ENCODE assay signal across 14 cellular contexts in genomic region chr10:7457478-7458316, GRCh38. TPM values are rescaled to one million over a fixed set of nuclear protein-coding genes. Genes with fewer than 3 reads are reported as not detected.
DNase-seq lines count a peak whose midpoint lies in the region; ATAC-seq and TF ChIP-seq lines count a peak whose summit lies in the region.
"Had no signal": no experiment of that assay in that cellular context is flagged by ENCODE, and none has a peak within 500 bp of the region (broad histone marks: within the 10 kb centered on the region; RNA-seq: fewer than 3 reads in every experiment).

No MANE protein-coding gene starts in this region.

- H3K9me2 ChIP-seq in GM23248 (ENCODE audit: insufficient read depth) = no peaks in the 10 kb centered on the region

- no peak overlapping the region for H2AFZ ChIP-seq in GM23248

- H3K4me3 Mint-ChIP-seq in activated CD4-positive, alpha-beta T cell treated with anti-CD3 and anti-CD28 coated beads, Interleukin-2, amount 10 ng/mL, durations not matched to agents 7 days and 5 days = no peak overlapping the region
- H3K4me3 Mint-ChIP-seq: HFFc6 had no signal

- no peaks in the 10 kb centered on the region for H3K4me1 ChIP-seq in GM23248 (ENCODE audit: insufficient read depth)

- peaks cover 4% of the 10 kb centered on the region for H3K27me3 Mint-ChIP-seq in activated CD4-positive, alpha-beta T cell treated with anti-CD3 and anti-CD28 coated beads, Interleukin-2, amount 10 ng/mL, durations not matched to agents 7 days and 5 days

- no peaks in the 10 kb centered on the region for H3K36me3 ChIP-seq in GM23248 (ENCODE audit: low read depth)

- H3F3A ChIP-seq in GM23248 (ENCODE audit: insufficient read depth) = no peaks in the 10 kb centered on the region

- ATAC-seq in GM18870 (IDR thresholded peaks at IDR 0.05; ENCODE audit: unreplicated experiment) (peak; percentile 76), HG03520 (IDR thresholded peaks at IDR 0.05; ENCODE audit: unreplicated experiment) (peak; percentile 73), omental fat pad (ENCODE audit: low FRiP score) (no peak)
- ATAC-seq: SK-N-SH treated with all-trans-retinoic acid at 6 μM for 48 hours had no signal

- no peaks in the 10 kb centered on the region for H3K9me3 ChIP-seq in GM23248 (ENCODE audit: low read depth)

- no peak overlapping the region for H3K27ac Mint-ChIP-seq in activated CD4-positive, alpha-beta T cell treated with anti-CD3 and anti-CD28 coated beads, Interleukin-2, amount 10 ng/mL, durations not matched to agents 7 days and 5 days
- H3K27ac Mint-ChIP-seq: HFFc6 had no signal

- in situ Hi-C loops in GM23248 (cut with MboI) = no loop called here

- no peaks in the 10 kb centered on the region for H3K79me2 ChIP-seq in GM23248 (ENCODE audit: insufficient read depth)

- H3K36me3 Mint-ChIP-seq in activated CD4-positive, alpha-beta T cell treated with anti-CD3 and anti-CD28 coated beads, Interleukin-2, amount 10 ng/mL, durations not matched to agents 7 days and 5 days (ENCODE audit: low read depth) = no peaks in the 10 kb centered on the region

- POLR2A ChIA-PET in activated CD4-positive, alpha-beta T cell treated with anti-CD3 and anti-CD28 coated beads, Interleukin-2, amount 10 ng/mL, durations not matched to agents 7 days and 5 days (lab: Charles Lee) = no interaction called here

- CTCF ChIA-PET in activated CD4-positive, alpha-beta T cell treated with anti-CD3 and anti-CD28 coated beads, Interleukin-2, amount 10 ng/mL, durations not matched to agents 7 days and 5 days (lab: Charles Lee) = interaction anchor here (0.6 kb wide), 1 partner anchor 1012 kb away, joined by 5 read pairs; no protein-coding TSS in a partner anchor

- H3K27ac ChIP-seq in GM23248 = no peak overlapping the region
- H3K27ac ChIP-seq in layer of hippocampus (ENCODE audit: low read depth, low read length) = peak overlapping the region; percentile 27

- H3K27me3 ChIP-seq in GM23248 (replicated peaks; ENCODE audit: insufficient read depth) (no peaks in the 10 kb centered on the region), layer of hippocampus (ENCODE audit: control insufficient read depth, insufficient read depth, low read length) (no peaks in the 10 kb centered on the region)

- H3K4me1 Mint-ChIP-seq in activated CD4-positive, alpha-beta T cell treated with anti-CD3 and anti-CD28 coated beads, Interleukin-2, amount 10 ng/mL, durations not matched to agents 7 days and 5 days = peaks cover 3% of the 10 kb centered on the region

- WGBS in GM23248 (ENCODE audit: low coverage in 1 of 2, low lambda C conversion rate in 2 of 2, missing lambda C conversion rate in 2 of 2), 2 experiments = 59 to 65% methylated on average over 14 of the region's 14 CpGs

- DNase-seq in GM23248 = peak; percentile 11
- DNase-seq in cerebellar cortex (ENCODE audit: low spot score) = no peak
- no peak for DNase-seq in omental fat pad (ENCODE audit: low spot score)
- no peak for DNase-seq in activated CD4-positive, alpha-beta T cell treated with anti-CD3 and anti-CD28 coated beads, Interleukin-2, amount 10 ng/mL, durations not matched to agents 7 days and 5 days
- DNase-seq in NCI-H128 (lab: John Stamatoyannopoulos, UW; ENCODE audit: unreplicated experiment) = no peak
- DNase-seq: aorta, DND-41, foreskin melanocyte, HFFc6, small intestine had no signal

- no peak overlapping the region for H3K4me2 ChIP-seq in GM23248 (ENCODE audit: unreplicated experiment)

- H3K9me3 Mint-ChIP-seq in activated CD4-positive, alpha-beta T cell treated with anti-CD3 and anti-CD28 coated beads, Interleukin-2, amount 10 ng/mL, durations not matched to agents 7 days and 5 days = peaks cover 3% of the 10 kb centered on the region

- TF ChIP-seq CTCF in omental fat pad (IDR thresholded peaks at IDR 0.05) = no peak

- H3K9ac ChIP-seq in GM23248 = no peak overlapping the region

- H3K4me3 ChIP-seq in GM23248 = no peak overlapping the region

- H4K20me1 ChIP-seq in GM23248 (ENCODE audit: insufficient read depth) = no peaks in the 10 kb centered on the region

RNA-seq across cellular contexts. Expression of gene SFMBT2, which starts 46.9 kb away (rescaled TPM):
- total RNA-seq in GM23248 (2014; rRNA removed; shearing (Covaris generic)) = 0.13 and 0.22 TPM in 2 replicates
- polyA plus RNA-seq in GM23248 (2016; fragmentation: Nextera tagmentation; extraction: Ambion mirVana) = 0.06 TPM in 1 of 2 replicates, not detected in the other
- 10 to 100 TPM in 2 of 4 donors, 1 to 10 TPM in 2; 6.2 to 12.0 (median 9.4) TPM for total RNA-seq in omental fat pad
- 10 to 100 TPM; 31.9 to 32.3 TPM for total RNA-seq in activated CD4-positive, alpha-beta T cell treated with anti-CD3 and anti-CD28 coated beads, Interleukin-2, amount 10 ng/mL, durations not matched to agents 7 days and 5 days
